8 cellular contexts compared by ENCODE assay signal in genomic region chr7:112204072-112204775, GRCh38. TPM values are rescaled to one million over a fixed set of nuclear protein-coding genes. Genes with fewer than 3 reads are reported as not detected.
DNase-seq lines count a peak whose midpoint lies in the region; ATAC-seq and TF ChIP-seq lines count a peak whose summit lies in the region.

No MANE protein-coding gene starts in this region.

- H3K4me3 ChIP-seq in cardiac muscle cell: peak overlapping the region; percentile 74

- ATAC-seq in Right ventricle myocardium inferior (no peak), HG03025 (IDR thresholded peaks at IDR 0.05; ENCODE audit: low FRiP score, unreplicated experiment) (no peak)

- peaks cover 9% of the 10 kb centered on the region for H3K4me1 ChIP-seq in cardiac muscle cell (ENCODE audit: low read depth)

- peak in 1 of 2 donors; percentile 21 for DNase-seq in cardiac muscle cell (ENCODE audit: low read depth in 1 of 2, low spot score in 1 of 2)
- no peak for DNase-seq in Right ventricle myocardium inferior (ENCODE audit: missing footprints)
- peak; percentile 30 for DNase-seq in SK-MEL-5 (ENCODE audit: low read depth, low spot score)
- DNase-seq in fibroblast of gingiva (ENCODE audit: low read depth): peak; percentile 27
- DNase-seq in pons (ENCODE audit: low spot score): peak; percentile 58
- DNase-seq in globus pallidus (ENCODE audit: low spot score): no peak
- no peak for DNase-seq in GM13976 (ENCODE audit: low spot score)

- H3K9me3 ChIP-seq in cardiac muscle cell (ENCODE audit: low read depth): no peaks in the 10 kb centered on the region

- H3K27ac ChIP-seq in cardiac muscle cell: no peak overlapping the region

- TF ChIP-seq CTCF in cardiac muscle cell (IDR thresholded peaks at IDR 0.05; ENCODE audit: low read depth, low read length) (no peak), GM13976 (IDR thresholded peaks at IDR 0.05; ENCODE audit: borderline replicate concordance, control extremely low read depth, extremely low read depth, insufficient read depth, missing control alignments) (no peak)

- in situ Hi-C loops in SK-MEL-5 (cut with HindIII; ENCODE audit: low pct_unique_long_range_greater_than_20kb, low sequenced_read_pairs): no loop called here
- in situ Hi-C loops in GM13976 (cut with MboI; ENCODE audit: low sequenced_read_pairs, unreplicated experiment): no loop called here

- H3K36me3 ChIP-seq in cardiac muscle cell: no peaks in the 10 kb centered on the region

- intact Hi-C loops in Right ventricle myocardium inferior (cut with DNase I): loop anchor here (10.0 kb wide), 1 partner anchor 439 kb away; no protein-coding TSS in a partner anchor

- no peaks in the 10 kb centered on the region for H3K27me3 ChIP-seq in cardiac muscle cell

RNA-seq across cellular contexts. Expression of gene DOCK4, which starts 2.0 kb away (rescaled TPM):
- 10.6 and 11.4 TPM in 2 replicates for total RNA-seq in cardiac muscle cell
- 5.3 and 7.2 TPM in 2 replicates for polyA plus RNA-seq in cardiac muscle cell
- 16.8 TPM for total RNA-seq in Right ventricle myocardium inferior
- total RNA-seq in SK-MEL-5 (2014; rRNA removed; shearing (Covaris generic)): 12.7 and 17.9 TPM in 2 replicates
- 22.8 and 34.2 TPM in 2 replicates for polyA plus RNA-seq in SK-MEL-5 (2015; cell fraction: cytosol; rRNA removed)
- polyA plus RNA-seq in SK-MEL-5 (2015; cell fraction: nucleus; rRNA removed): 47.4 and 72.5 TPM in 2 replicates

RNA-seq across cellular contexts. Expression of gene ZNF277, which starts 2.3 kb away (rescaled TPM):
- 15.6 and 22.6 TPM in 2 replicates for total RNA-seq in cardiac muscle cell
- polyA plus RNA-seq in cardiac muscle cell: 9.8 and 13.0 TPM in 2 replicates
- 15.7 TPM for total RNA-seq in Right ventricle myocardium inferior
- 62.7 and 67.4 TPM in 2 replicates for total RNA-seq in SK-MEL-5 (2014; rRNA removed; shearing (Covaris generic))
- polyA plus RNA-seq in SK-MEL-5 (2015; cell fraction: cytosol; rRNA removed): 21.9 and 25.0 TPM in 2 replicates
- polyA plus RNA-seq in SK-MEL-5 (2015; cell fraction: nucleus; rRNA removed): 15.9 and 16.9 TPM in 2 replicates

Comparison
In these comparisons a context has a peak if more than half of its experiments do, and no peak if none do; other contexts are left out.
1. DNase-seq: peak in SK-MEL-5 (single experiment), fibroblast of gingiva (single experiment) and pons (single experiment); none in Right ventricle myocardium inferior (single experiment), globus pallidus (single experiment) and GM13976 (single experiment).